In genomic region chr13:35879111-35879510, GRCh38 we compare ENCODE assay signal across 21 cellular contexts.
DNase-seq lines count a peak whose midpoint lies in the region; TF ChIP-seq lines count a peak whose summit lies in the region.
"Had no signal": no experiment of that assay in that cellular context is flagged by ENCODE, and none has a peak within 500 bp of the region (broad histone marks: within the 10 kb centered on the region; RNA-seq: fewer than 3 reads in every experiment).

No MANE protein-coding gene starts in this region.

- H3K4me1 Mint-ChIP-seq in H9, result peaks cover 4 to 8% of the 10 kb centered on the region in 2 experiments
- H3K4me1 Mint-ChIP-seq: T-helper 17 cell had no signal

- DNase-seq in H9 (no peak), HT-29 (ENCODE audit: low spot score) (peak; percentile 17), RPMI8226 (peak; percentile 8), occipital lobe (lab: John Stamatoyannopoulos, UW) (peak; percentile 30), AG08396 (ENCODE audit: low spot score) (no peak), transverse colon (no peak)
- no peak for DNase-seq in stimulated activated CD8-positive, alpha-beta memory T cell treated with anti-CD3 and anti-CD28 coated beads, Interleukin-4, amount 100 ng/mL, for 48 hours
- DNase-seq: CD4-positive, alpha-beta T cell; COR-L47; GM23248; KG1; NCI-H1105 treated with DMSO at 0.1 percent for 48 hours; NCI-H2081; NCI-H2227 treated with DMSO at 0.1 percent for 48 hours; NCI-H510A; NCI-H774; SHP77; T-helper 17 cell had no signal

- no peak overlapping the region for H3K4me2 ChIP-seq in H9 (ENCODE audit: insufficient read depth, insufficient read length, low read length)
- H3K4me2 ChIP-seq: BLaER1 had no signal

- TF ChIP-seq EP300 in transverse colon (IDR thresholded peaks at IDR 0.05; ENCODE audit: low read depth), result no peak

- H4K20me1 ChIP-seq in H9 (ENCODE audit: control insufficient read depth, insufficient read depth, insufficient read length), result no peaks in the 10 kb centered on the region
- H4K20me1 ChIP-seq: BLaER1 had no signal

- no peaks in the 10 kb centered on the region for H3K23me2 ChIP-seq in H9 (ENCODE audit: insufficient read length, low read depth, low read length, poor library complexity, severe bottlenecking)

- no peak overlapping the region for H4K91ac ChIP-seq in H9 (ENCODE audit: insufficient read length, low read depth, low read length)

- H3K27me3 ChIP-seq in H9 (ENCODE audit: insufficient read depth, low read length) (no peaks in the 10 kb centered on the region), transverse colon (no peaks in the 10 kb centered on the region)
- H3K27me3 ChIP-seq: BLaER1 had no signal

- no peak overlapping the region for H3K23ac ChIP-seq in H9 (ENCODE audit: insufficient read length, low read depth, low read length)

- H3K4me1 ChIP-seq in H9 (ENCODE audit: insufficient read depth, low read length), result peaks cover 2% of the 10 kb centered on the region; the same call in 1 of the 2 replicates
- H3K4me1 ChIP-seq in transverse colon, result no peaks in the 10 kb centered on the region
- H3K4me1 ChIP-seq: BLaER1 had no signal

- no peak overlapping the region for H3T11ph ChIP-seq in H9 (ENCODE audit: low read length)

- no peak overlapping the region for H2BK20ac ChIP-seq in H9 (ENCODE audit: low read depth, low read length, poor library complexity, severe bottlenecking)

- H3K4me3 ChIP-seq in transverse colon, result no peak overlapping the region
- H3K4me3 ChIP-seq: BLaER1, GM23248, HAP-1 had no signal

- no peak overlapping the region for H2BK120ac ChIP-seq in H9 (ENCODE audit: low read depth, low read length, poor library complexity, severe bottlenecking)

- TF ChIP-seq CTCF in H9 (conservative IDR thresholded peaks at IDR 0.05) (peak; percentile 17; the same call in 1 of the 3 replicates), transverse colon (IDR thresholded peaks at IDR 0.05) (no peak)

- H2BK5ac ChIP-seq in H9 (ENCODE audit: insufficient read length, low read length), result no peak overlapping the region

- no peak overlapping the region for H3K18ac ChIP-seq in H9 (ENCODE audit: insufficient read length, low read depth, low read length)

- no peak overlapping the region for H3K56ac ChIP-seq in H9 (ENCODE audit: insufficient read length, low read depth, low read length)

- H4K8ac ChIP-seq in H9 (replicated peaks; ENCODE audit: insufficient read length, low read depth, low read length), result no peak overlapping the region

- no peak overlapping the region for H3K9ac ChIP-seq in H9 (ENCODE audit: extremely low read depth, insufficient read length, low read length)
- H3K9ac ChIP-seq: BLaER1, GM23248 had no signal

- H3K4ac ChIP-seq in H9 (ENCODE audit: low read depth, low read length), result no peak overlapping the region

- no peak overlapping the region for H4K5ac ChIP-seq in H9 (ENCODE audit: insufficient read length, low read depth, low read length)

- intact Hi-C loops in transverse colon (cut with DNase I; ENCODE audit: low total_unique reads), result no loop called here

- H2BK15ac ChIP-seq in H9 (ENCODE audit: low read depth, low read length), result no peak overlapping the region

- H3K79me1 ChIP-seq in H9 (ENCODE audit: insufficient read depth, low read depth, low read length, poor library complexity, severe bottlenecking), result no peaks in the 10 kb centered on the region

- H3K36me3 Mint-ChIP-seq in H9 (ENCODE audit: insufficient read depth in 1 of 3, low read depth in 3 of 3), result peaks cover 0 to 1% (median 0%) of the 10 kb centered on the region in 3 experiments; a peak in 3 of 7 replicates

- no peak overlapping the region for H3K27ac ChIP-seq in H9 (ENCODE audit: insufficient read length, low read depth, low read length)
- no peak overlapping the region for H3K27ac ChIP-seq in transverse colon
- H3K27ac ChIP-seq: BLaER1, GM23248, HL-60 had no signal

- H3K14ac ChIP-seq in H9 (ENCODE audit: insufficient read depth, low read length), result no peak overlapping the region

- no peak overlapping the region for H2AFZ ChIP-seq in H9 (ENCODE audit: low read length)
- H2AFZ ChIP-seq: GM23248 had no signal

- in situ Hi-C loops in transverse colon (cut with MboI; ENCODE audit: low pct_ligation_motif_present in 1 of 4, low pct_unique_long_range_greater_than_20kb in 1 of 4, low sequenced_read_pairs in 3 of 4), result no loop called here

- WGBS in H9 (ENCODE audit: extremely low coverage, insufficient read length, low lambda C conversion rate), result no CpG with 5 or more reads among the region's 4 CpGs
- 65 to 72% methylated on average over 3 to 4 of the region's 4 CpGs for WGBS in transverse colon (ENCODE audit: low coverage in 1 of 2), 2 donors

- H3K36me3 ChIP-seq in transverse colon, result no peaks in the 10 kb centered on the region
- H3K36me3 ChIP-seq: BLaER1, HAP-1 had no signal

- no peaks in the 10 kb centered on the region for H3K9me3 ChIP-seq in H9 (ENCODE audit: control insufficient read depth, low read depth, low read length)
- H3K9me3 ChIP-seq in transverse colon, result no peaks in the 10 kb centered on the region
- H3K9me3 ChIP-seq: BLaER1, HAP-1 had no signal

- H3K4me3 Mint-ChIP-seq in H9, result no peak overlapping the region
- H3K4me3 Mint-ChIP-seq: CD4-positive, alpha-beta T cell; T-helper 17 cell had no signal

- no peak for TF ChIP-seq POLR2A in transverse colon (IDR thresholded peaks at IDR 0.05)

- H2BK12ac ChIP-seq in H9 (ENCODE audit: insufficient read length, low read depth, low read length), result no peak overlapping the region

- no peak overlapping the region for H2AK5ac ChIP-seq in H9 (ENCODE audit: insufficient read length, low read length)

- H3K27me3 Mint-ChIP-seq in H9 (ENCODE audit: low read depth), result no peaks in the 10 kb centered on the region
- H3K27me3 Mint-ChIP-seq: CD4-positive, alpha-beta T cell; T-helper 17 cell had no signal

- H3K79me2 ChIP-seq in H9 (ENCODE audit: insufficient read depth, low read length), result no peaks in the 10 kb centered on the region

- H3K9me3 Mint-ChIP-seq in H9, result no peaks in the 10 kb centered on the region; a peak in 1 of 5 replicates
- H3K9me3 Mint-ChIP-seq: CD4-positive, alpha-beta T cell had no signal

- H3K27ac Mint-ChIP-seq in H9, result no peak overlapping the region
- H3K27ac Mint-ChIP-seq: CD4-positive, alpha-beta T cell; T-helper 17 cell had no signal

Comparison
In these comparisons a context has a peak if more than half of its experiments do, and no peak if none do; other contexts are left out.
1. DNase-seq: peak in HT-29 (single experiment), RPMI8226 (single experiment) and occipital lobe (single experiment); none in H9 (single experiment), AG08396 (single experiment), stimulated activated CD8-positive, alpha-beta memory T cell treated with anti-CD3 and anti-CD28 coated beads, Interleukin-4, amount 100 ng/mL, for 48 hours (single experiment) and transverse colon (single experiment).